Comparison of ENCODE assay signal across 21 cellular contexts in the genomic region with DNA sequence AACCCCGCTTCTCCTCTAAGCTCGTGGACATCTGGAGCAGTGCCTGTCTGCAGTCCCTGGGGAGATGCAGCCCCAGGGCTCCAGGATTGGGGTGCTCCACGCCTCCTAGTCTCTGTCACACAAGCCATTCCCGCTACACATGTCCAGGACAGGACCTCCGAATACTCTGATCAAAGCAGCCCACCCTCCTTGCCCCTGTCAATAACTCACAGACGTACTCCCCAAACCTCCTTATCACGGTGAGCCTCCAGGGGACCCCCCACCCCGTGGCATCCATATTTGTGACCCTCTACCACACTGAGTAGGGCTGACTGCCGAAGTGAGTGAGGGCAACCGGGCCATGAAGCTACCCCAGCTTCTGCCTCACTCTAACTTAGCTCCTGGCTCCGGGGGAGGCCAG.
A peak's percentile ranks its signal among the peaks of the same experiment; 100 is the strongest.
DNase-seq lines count a peak whose midpoint lies in the region; ATAC-seq, FAIRE-seq and TF ChIP-seq lines count a peak whose summit lies in the region.
"Had no signal": no experiment of that assay in that cellular context is flagged by ENCODE, and none has a peak within 500 bp of the region (broad histone marks: within the 10 kb centered on the region; RNA-seq: fewer than 3 reads in every experiment).

No MANE protein-coding gene starts in this region.

- ATAC-seq in natural killer cell treated with Interleukin-12 subunit alpha and Interleukin-12 subunit beta and Interleukin-15 and Interleukin-18, amount 100 ng/mL, for 72 hours: peak; percentile 37 to 38
- ATAC-seq in natural killer cell: no peak
- no peak for ATAC-seq in pancreas
- ATAC-seq: A549; CD8-positive, alpha-beta T cell had no signal

- no peak overlapping the region for H3K4me3 ChIP-seq in H1 (ENCODE audit: extremely low read depth in 1 of 4, insufficient read depth in 2 of 4, low read depth in 3 of 4, low read length in 4 of 4)
- no peak overlapping the region for H3K4me3 ChIP-seq in neuronal stem cell (ENCODE audit: low read length in 2 of 2)
- no peak overlapping the region for H3K4me3 ChIP-seq in pancreas
- H3K4me3 ChIP-seq: A549; BLaER1 treated with 17β-estradiol and CSF1 and Interleukin-3, amounts not matched to agents 10 nM and 100 nM had no signal

- POLR2A ChIA-PET in H1 (lab: Charles Lee; ENCODE audit: partially characterized antibody): no interaction called here

- no peaks in the 10 kb centered on the region for H3K36me3 Mint-ChIP-seq in natural killer cell treated with Interleukin-12 subunit alpha and Interleukin-12 subunit beta and Interleukin-15 and Interleukin-18, amount 100 ng/mL, for 72 hours
- H3K36me3 Mint-ChIP-seq in natural killer cell (no peaks in the 10 kb centered on the region), CD14-positive monocyte (no peaks in the 10 kb centered on the region)
- H3K36me3 Mint-ChIP-seq: CD8-positive, alpha-beta T cell had no signal

- FAIRE-seq in H1 (lab: Jason Lieb, UNC) (no peak), pancreas (lab: Jason Lieb, UNC) (no peak)
- FAIRE-seq: A549, D721Med, G401.6, GM12891, GM18507 had no signal

- TF ChIP-seq CTCF in natural killer cell (IDR thresholded peaks at IDR 0.05) (no peak), H1 (IDR thresholded peaks at IDR 0.05; ENCODE audit: control extremely low read depth in 1 of 3, insufficient read depth in 1 of 3, low read depth in 1 of 3, low read length in 3 of 3) (no peak), pancreas (IDR thresholded peaks at IDR 0.05) (no peak), CD14-positive monocyte (IDR thresholded peaks at IDR 0.05) (no peak)

- 96% methylated on average over 11 of the region's 11 CpGs; no CpG with 5 or more reads in 1 of the 2 experiments for WGBS in H1 (ENCODE audit: extremely low coverage in 1 of 2, insufficient coverage in 1 of 2, insufficient read length in 1 of 2, insufficient replicate concordance in 2 of 2, low coverage in 1 of 2, low lambda C conversion rate in 2 of 2, missing lambda C conversion rate in 1 of 2), 2 experiments
- no CpG with 5 or more reads among the region's 11 CpGs for WGBS in neuronal stem cell (ENCODE audit: extremely low coverage in 2 of 2, insufficient read length in 2 of 2, insufficient replicate concordance in 1 of 2), 2 donors
- WGBS in pancreas, 2 donors: 62 to 78% methylated on average over 10 to 11 of the region's 11 CpGs

- H4K8ac ChIP-seq in H1 (ENCODE audit: extremely low read depth, insufficient read depth, low read length): 0 out of 2 replicates have a peak overlapping the region, but pooled peaks have one; percentile 59
- H4K8ac ChIP-seq in neuronal stem cell (ENCODE audit: low read depth, low read length): no peak overlapping the region

- peaks cover 3 to 10% of the 10 kb centered on the region in 2 donors for H3K27me3 Mint-ChIP-seq in natural killer cell treated with Interleukin-12 subunit alpha and Interleukin-12 subunit beta and Interleukin-15 and Interleukin-18, amount 100 ng/mL, for 72 hours
- H3K27me3 Mint-ChIP-seq in natural killer cell (ENCODE audit: low read depth in 2 of 2) (no peaks in the 10 kb centered on the region), CD14-positive monocyte (ENCODE audit: low read depth in 3 of 3) (peaks cover 0 to 3% (median 1%) of the 10 kb centered on the region in 3 donors)
- H3K27me3 Mint-ChIP-seq: B cell; CD4-positive, alpha-beta T cell had no signal

- no peaks in the 10 kb centered on the region for H3K4me1 Mint-ChIP-seq in natural killer cell treated with Interleukin-12 subunit alpha and Interleukin-12 subunit beta and Interleukin-15 and Interleukin-18, amount 100 ng/mL, for 72 hours (ENCODE audit: low read depth in 2 of 2)
- H3K4me1 Mint-ChIP-seq in natural killer cell: no peaks in the 10 kb centered on the region
- H3K4me1 Mint-ChIP-seq in CD14-positive monocyte: no peaks in the 10 kb centered on the region
- H3K4me1 Mint-ChIP-seq: B cell had no signal

- no peak overlapping the region for H3K9ac ChIP-seq in H1 (replicated peaks in 1 of 4; ENCODE audit: extremely low read depth in 1 of 4, low read depth in 3 of 4, low read length in 3 of 4)
- H3K9ac ChIP-seq in neuronal stem cell (ENCODE audit: low read depth, low read length, poor library complexity): no peak overlapping the region
- H3K9ac ChIP-seq: BLaER1 treated with 17β-estradiol and CSF1 and Interleukin-3, amounts not matched to agents 10 nM and 100 nM had no signal

- CTCF ChIA-PET in H1 (lab: Charles Lee; ENCODE audit: partially characterized antibody): no interaction called here

- H4K5ac ChIP-seq in H1 (ENCODE audit: insufficient read length, low read depth, low read length): no peak overlapping the region

- H3K14ac ChIP-seq in H1 (ENCODE audit: insufficient read length): no peak overlapping the region
- H3K14ac ChIP-seq in neuronal stem cell (ENCODE audit: low read length): no peak overlapping the region

- H3K4me1 ChIP-seq in H1 (replicated peaks in 1 of 4; ENCODE audit: control insufficient read depth in 3 of 4, insufficient read depth in 4 of 4, low read length in 3 of 4) (no peaks in the 10 kb centered on the region), neuronal stem cell (ENCODE audit: control insufficient read depth in 2 of 2, insufficient read depth in 1 of 2, low read depth in 1 of 2, low read length in 2 of 2) (no peaks in the 10 kb centered on the region), pancreas (no peaks in the 10 kb centered on the region)
- H3K4me1 ChIP-seq: A549; BLaER1 treated with 17β-estradiol and CSF1 and Interleukin-3, amounts not matched to agents 10 nM and 100 nM; Caco-2 had no signal

- no peak for TF ChIP-seq EP300 in H1 (IDR thresholded peaks at IDR 0.05; ENCODE audit: borderline replicate concordance in 1 of 2, low read depth in 2 of 2, low read length in 2 of 2)

- H2AFZ ChIP-seq in H1 (ENCODE audit: low read length) (no peak overlapping the region), neuronal stem cell (ENCODE audit: low read length) (no peak overlapping the region)

- H3K56ac ChIP-seq in H1 (replicated peaks; ENCODE audit: insufficient read length, low read depth, low read length): no peak overlapping the region

- H3K79me1 ChIP-seq in H1 (ENCODE audit: low read depth, low read length) (no peaks in the 10 kb centered on the region), neuronal stem cell (ENCODE audit: low read depth, low read length) (no peaks in the 10 kb centered on the region)

- H2BK20ac ChIP-seq in H1 (ENCODE audit: low read length): no peak overlapping the region

- no peaks in the 10 kb centered on the region for H3K36me3 ChIP-seq in H1 (ENCODE audit: control insufficient read depth in 2 of 4, insufficient read depth in 4 of 4, low read length in 3 of 4)
- no peaks in the 10 kb centered on the region for H3K36me3 ChIP-seq in neuronal stem cell (replicated peaks in 1 of 2; ENCODE audit: control insufficient read depth in 2 of 2, insufficient read depth in 2 of 2, low read length in 2 of 2)
- H3K36me3 ChIP-seq in pancreas: no peaks in the 10 kb centered on the region
- H3K36me3 ChIP-seq: BLaER1 treated with 17β-estradiol and CSF1 and Interleukin-3, amounts not matched to agents 10 nM and 100 nM had no signal

- H2BK120ac ChIP-seq in H1 (replicated peaks; ENCODE audit: low read depth, low read length): no peak overlapping the region
- H2BK120ac ChIP-seq in neuronal stem cell (ENCODE audit: low read depth, low read length): no peak overlapping the region

- H3K23ac ChIP-seq in H1 (ENCODE audit: insufficient read length): no peak overlapping the region
- H3K23ac ChIP-seq in neuronal stem cell (ENCODE audit: low read depth, low read length, poor library complexity): no peak overlapping the region

- H4K20me1 ChIP-seq in H1 (replicated peaks in 1 of 2; ENCODE audit: control insufficient read depth in 1 of 2, insufficient read depth in 2 of 2, low read length in 2 of 2): no peaks in the 10 kb centered on the region
- H4K20me1 ChIP-seq: BLaER1 treated with 17β-estradiol and CSF1 and Interleukin-3, amounts not matched to agents 10 nM and 100 nM had no signal

- no peak overlapping the region for H4K91ac ChIP-seq in H1 (replicated peaks; ENCODE audit: insufficient read length, low read length)
- H4K91ac ChIP-seq in neuronal stem cell (ENCODE audit: low read depth, low read length, poor library complexity): no peak overlapping the region

- DNase-seq in natural killer cell treated with Interleukin-12 subunit alpha and Interleukin-12 subunit beta and Interleukin-15 and Interleukin-18, amount 100 ng/mL, for 72 hours (ENCODE audit: low spot score): no peak
- DNase-seq in natural killer cell (no peak), H1 (ENCODE audit: low read depth in 1 of 2, low spot score in 2 of 2) (no peak), neuronal stem cell (ENCODE audit: low spot score) (no peak), pancreas (no peak), CD14-positive monocyte (ENCODE audit: low spot score) (no peak)
- DNase-seq: AML-193; Caco-2; Calu3; CD4-positive, alpha-beta T cell; CD8-positive, alpha-beta T cell; DMS79 treated with DMSO at 0.1 percent for 48 hours; GF-D8 had no signal

- no peaks in the 10 kb centered on the region for H3K79me2 ChIP-seq in H1 (ENCODE audit: control insufficient read depth in 1 of 2, insufficient read depth in 2 of 2, low read length in 2 of 2)

- no peak overlapping the region for H2BK5ac ChIP-seq in H1 (ENCODE audit: low read depth, low read length)
- no peak overlapping the region for H2BK5ac ChIP-seq in neuronal stem cell (ENCODE audit: low read length)

- H3K23me2 ChIP-seq in H1 (ENCODE audit: low read depth, low read length): no peaks in the 10 kb centered on the region; the same call in 1 of the 2 replicates

- H2AK5ac ChIP-seq in H1 (ENCODE audit: low read depth, low read length) (no peak overlapping the region), neuronal stem cell (ENCODE audit: low read depth, low read length) (no peak overlapping the region)

- no peak overlapping the region for H3K18ac ChIP-seq in H1 (ENCODE audit: extremely low read depth, low read length)
- peak overlapping the region; percentile 33 for H3K18ac ChIP-seq in neuronal stem cell (ENCODE audit: low read length)

- H3K27me3 ChIP-seq in H1 (replicated peaks in 1 of 4; ENCODE audit: control insufficient read depth in 3 of 4, extremely low read depth in 1 of 4, insufficient read depth in 3 of 4, low read length in 3 of 4): no peaks in the 10 kb centered on the region
- no peaks in the 10 kb centered on the region for H3K27me3 ChIP-seq in neuronal stem cell (ENCODE audit: control insufficient read depth in 3 of 3, insufficient read depth in 3 of 3, low read depth in 1 of 3, low read length in 3 of 3)
- H3K27me3 ChIP-seq in pancreas: no peaks in the 10 kb centered on the region
- H3K27me3 ChIP-seq: BLaER1 treated with 17β-estradiol and CSF1 and Interleukin-3, amounts not matched to agents 10 nM and 100 nM had no signal

- peaks cover 4% of the 10 kb centered on the region for H3K9me3 Mint-ChIP-seq in natural killer cell treated with Interleukin-12 subunit alpha and Interleukin-12 subunit beta and Interleukin-15 and Interleukin-18, amount 100 ng/mL, for 72 hours
- H3K9me3 Mint-ChIP-seq in natural killer cell: peaks cover 2 to 7% of the 10 kb centered on the region in 2 donors
- H3K9me3 Mint-ChIP-seq in CD14-positive monocyte: peaks cover 13 to 37% (median 19%) of the 10 kb centered on the region in 7 donors

- TF ChIP-seq RAD21 in H1 (IDR thresholded peaks at IDR 0.05 in 1 of 2, conservative IDR thresholded peaks at IDR 0.05 in 1 of 2; ENCODE audit: low read depth in 2 of 2, low read length in 2 of 2): no peak

- H3K4ac ChIP-seq in H1 (replicated peaks; ENCODE audit: insufficient read length, low read depth, low read length) (no peak overlapping the region), neuronal stem cell (ENCODE audit: low read length) (no peak overlapping the region)

- H2BK15ac ChIP-seq in H1 (ENCODE audit: low read length) (no peak overlapping the region), neuronal stem cell (ENCODE audit: low read length) (peak overlapping the region; percentile 13)

- no peak overlapping the region for H3K27ac ChIP-seq in H1 (ENCODE audit: low read depth, low read length)
- H3K27ac ChIP-seq in neuronal stem cell (replicated peaks; ENCODE audit: low read length): no peak overlapping the region
- H3K27ac ChIP-seq in pancreas: no peak overlapping the region
- H3K27ac ChIP-seq: 22Rv1; A549; BLaER1 treated with 17β-estradiol and CSF1 and Interleukin-3, amounts not matched to agents 10 nM and 100 nM had no signal

- H3K27ac Mint-ChIP-seq in natural killer cell treated with Interleukin-12 subunit alpha and Interleukin-12 subunit beta and Interleukin-15 and Interleukin-18, amount 100 ng/mL, for 72 hours: no peak overlapping the region
- H3K27ac Mint-ChIP-seq in natural killer cell (no peak overlapping the region), CD14-positive monocyte (no peak overlapping the region)
- H3K27ac Mint-ChIP-seq: B cell; CD4-positive, alpha-beta T cell; CD8-positive, alpha-beta T cell had no signal

- no peak for TF ChIP-seq POLR2A in H1 (IDR thresholded peaks at IDR 0.05; ENCODE audit: control extremely low read depth in 1 of 2, low read depth in 2 of 2, low read length in 2 of 2)

- H3K9me3 ChIP-seq in H1 (ENCODE audit: insufficient read depth in 2 of 2, low read depth in 1 of 2, low read length in 1 of 2) (no peaks in the 10 kb centered on the region), neuronal stem cell (replicated peaks in 1 of 2; ENCODE audit: control insufficient read depth in 2 of 2, insufficient read depth in 1 of 2, low read depth in 1 of 2, low read length in 2 of 2) (peaks cover 0 to 2% of the 10 kb centered on the region in 2 donors), pancreas (no peaks in the 10 kb centered on the region)
- H3K9me3 ChIP-seq: A549, Caco-2 had no signal

- no peak overlapping the region for H3K4me3 Mint-ChIP-seq in natural killer cell treated with Interleukin-12 subunit alpha and Interleukin-12 subunit beta and Interleukin-15 and Interleukin-18, amount 100 ng/mL, for 72 hours
- H3K4me3 Mint-ChIP-seq in natural killer cell: no peak overlapping the region
- no peak overlapping the region for H3K4me3 Mint-ChIP-seq in CD14-positive monocyte
- H3K4me3 Mint-ChIP-seq: B cell; CD4-positive, alpha-beta T cell; CD8-positive, alpha-beta T cell had no signal

- no peak overlapping the region for H3K4me2 ChIP-seq in H1 (ENCODE audit: insufficient read depth in 1 of 2, low read depth in 2 of 2, low read length in 2 of 2)
- no peak overlapping the region for H3K4me2 ChIP-seq in neuronal stem cell (ENCODE audit: insufficient read depth, low read length, poor library complexity, severe bottlenecking)
- H3K4me2 ChIP-seq: A549; BLaER1 treated with 17β-estradiol and CSF1 and Interleukin-3, amounts not matched to agents 10 nM and 100 nM had no signal

- intact Hi-C loops in natural killer cell (cut with micrococcal nuclease): no loop called here
- intact Hi-C loops in pancreas (cut with DNase I): no loop called here
- intact Hi-C loops in CD14-positive monocyte (cut with micrococcal nuclease): no loop called here

- no peak overlapping the region for H2BK12ac ChIP-seq in H1 (ENCODE audit: low read depth, low read length)
- no peak overlapping the region for H2BK12ac ChIP-seq in neuronal stem cell (ENCODE audit: low read length)

Comparison
In these comparisons a context has a peak if more than half of its experiments do, and no peak if none do; other contexts are left out.
1. ATAC-seq: peak in natural killer cell treated with Interleukin-12 subunit alpha and Interleukin-12 subunit beta and Interleukin-15 and Interleukin-18, amount 100 ng/mL, for 72 hours (2 of 2); none in natural killer cell (0 of 3) and pancreas (0 of 4).